ENCODE assay signal across 2 cellular contexts in genomic region chr17:39197380-39198185, GRCh38.
A peak's percentile ranks its signal among the peaks of the same experiment; 100 is the strongest.
TF ChIP-seq lines count a peak whose summit lies in the region.

Gene CACNB1 (minus strand): TSS chr17:39197669. CDS start chr17:39197495, 174 bp downstream.

TF ChIP-seq in GM23338, 12 proteins besides CTCF, POLR2A, EP300 and RAD21 (continued from another document):
- TF ChIP-seq, protein P1, sequence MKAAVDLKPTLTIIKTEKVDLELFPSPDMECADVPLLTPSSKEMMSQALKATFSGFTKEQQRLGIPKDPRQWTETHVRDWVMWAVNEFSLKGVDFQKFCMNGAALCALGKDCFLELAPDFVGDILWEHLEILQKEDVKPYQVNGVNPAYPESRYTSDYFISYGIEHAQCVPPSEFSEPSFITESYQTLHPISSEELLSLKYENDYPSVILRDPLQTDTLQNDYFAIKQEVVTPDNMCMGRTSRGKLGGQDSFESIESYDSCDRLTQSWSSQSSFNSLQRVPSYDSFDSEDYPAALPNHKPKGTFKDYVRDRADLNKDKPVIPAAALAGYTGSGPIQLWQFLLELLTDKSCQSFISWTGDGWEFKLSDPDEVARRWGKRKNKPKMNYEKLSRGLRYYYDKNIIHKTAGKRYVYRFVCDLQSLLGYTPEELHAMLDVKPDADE (IDR thresholded peaks at IDR 0.05): no peak
- TF ChIP-seq CREB1 (CRISPR knock-in tag; IDR thresholded peaks at IDR 0.05; ENCODE audit: low read depth) (peak; percentile 48), JUNB (IDR thresholded peaks at IDR 0.05; ENCODE audit: unreplicated experiment) (no peak), STAT1 (IDR thresholded peaks at IDR 0.05; ENCODE audit: unreplicated experiment) (no peak), ZNF462 (CRISPR knock-in tag; IDR thresholded peaks at IDR 0.05) (no peak)
TF ChIP-seq in GM23338: peak in this region for 1.

TF ChIP-seq in liver, 16 proteins besides CTCF, POLR2A, EP300 and RAD21 (continued from another document):
- TF ChIP-seq, protein P2, sequence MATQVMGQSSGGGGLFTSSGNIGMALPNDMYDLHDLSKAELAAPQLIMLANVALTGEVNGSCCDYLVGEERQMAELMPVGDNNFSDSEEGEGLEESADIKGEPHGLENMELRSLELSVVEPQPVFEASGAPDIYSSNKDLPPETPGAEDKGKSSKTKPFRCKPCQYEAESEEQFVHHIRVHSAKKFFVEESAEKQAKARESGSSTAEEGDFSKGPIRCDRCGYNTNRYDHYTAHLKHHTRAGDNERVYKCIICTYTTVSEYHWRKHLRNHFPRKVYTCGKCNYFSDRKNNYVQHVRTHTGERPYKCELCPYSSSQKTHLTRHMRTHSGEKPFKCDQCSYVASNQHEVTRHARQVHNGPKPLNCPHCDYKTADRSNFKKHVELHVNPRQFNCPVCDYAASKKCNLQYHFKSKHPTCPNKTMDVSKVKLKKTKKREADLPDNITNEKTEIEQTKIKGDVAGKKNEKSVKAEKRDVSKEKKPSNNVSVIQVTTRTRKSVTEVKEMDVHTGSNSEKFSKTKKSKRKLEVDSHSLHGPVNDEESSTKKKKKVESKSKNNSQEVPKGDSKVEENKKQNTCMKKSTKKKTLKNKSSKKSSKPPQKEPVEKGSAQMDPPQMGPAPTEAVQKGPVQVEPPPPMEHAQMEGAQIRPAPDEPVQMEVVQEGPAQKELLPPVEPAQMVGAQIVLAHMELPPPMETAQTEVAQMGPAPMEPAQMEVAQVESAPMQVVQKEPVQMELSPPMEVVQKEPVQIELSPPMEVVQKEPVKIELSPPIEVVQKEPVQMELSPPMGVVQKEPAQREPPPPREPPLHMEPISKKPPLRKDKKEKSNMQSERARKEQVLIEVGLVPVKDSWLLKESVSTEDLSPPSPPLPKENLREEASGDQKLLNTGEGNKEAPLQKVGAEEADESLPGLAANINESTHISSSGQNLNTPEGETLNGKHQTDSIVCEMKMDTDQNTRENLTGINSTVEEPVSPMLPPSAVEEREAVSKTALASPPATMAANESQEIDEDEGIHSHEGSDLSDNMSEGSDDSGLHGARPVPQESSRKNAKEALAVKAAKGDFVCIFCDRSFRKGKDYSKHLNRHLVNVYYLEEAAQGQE (IDR thresholded peaks at IDR 0.05): no peak
- TF ChIP-seq GABPA (IDR thresholded peaks at IDR 0.05 in 1 of 2, conservative IDR thresholded peaks at IDR 0.05 in 1 of 2) (no peak), MAX (IDR thresholded peaks at IDR 0.05) (no peak), RXRA (IDR thresholded peaks at IDR 0.05) (no peak)
TF ChIP-seq in liver: peak in this region for 0.
